In the genomic region with DNA sequence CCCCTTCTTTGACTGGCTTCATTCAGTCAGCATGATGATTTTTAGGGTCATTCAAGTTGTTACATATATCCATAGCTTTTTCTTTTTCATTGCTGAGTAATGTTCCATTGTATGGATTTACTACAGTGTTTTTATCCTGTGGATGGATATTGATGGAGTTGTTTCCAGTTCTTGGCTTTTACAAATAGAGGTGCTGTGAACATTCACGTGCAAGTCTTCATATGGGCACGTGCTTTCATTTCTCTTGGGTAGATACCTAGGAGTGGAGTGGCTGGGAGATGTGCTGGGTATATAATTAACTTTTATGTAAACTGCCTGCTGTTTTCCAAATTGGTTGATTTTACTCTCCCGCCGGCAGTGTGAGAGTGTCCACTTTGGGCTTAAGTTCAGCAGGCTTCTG, we compare ENCODE assay signal across 20 cellular contexts. TPM values are rescaled to one million over a fixed set of nuclear protein-coding genes. Genes with fewer than 3 reads are reported as not detected.
DNase-seq lines count a peak whose midpoint lies in the region; ATAC-seq, FAIRE-seq and TF ChIP-seq lines count a peak whose summit lies in the region.
"Had no signal": no experiment of that assay in that cellular context is flagged by ENCODE, and none has a peak within 500 bp of the region (broad histone marks: within the 10 kb centered on the region; RNA-seq: fewer than 3 reads in every experiment).

No MANE protein-coding gene starts in this region.

- H3K4me1 ChIP-seq in endodermal cell (ENCODE audit: control insufficient read depth, insufficient read depth, low read length) = peaks cover under 1% of the 10 kb centered on the region

- H3K36me3 ChIP-seq in endodermal cell (ENCODE audit: control insufficient read depth, insufficient read depth, low read length) = no peaks in the 10 kb centered on the region

- H3K9me3 Mint-ChIP-seq in Calu3 (ENCODE audit: low read depth, unreplicated experiment) (no peaks in the 10 kb centered on the region), nephron (no peaks in the 10 kb centered on the region), endodermal cell (peaks cover 9% of the 10 kb centered on the region)

- peak overlapping the region; percentile 13 for H3K4me3 Mint-ChIP-seq in Calu3 (ENCODE audit: low read depth, unreplicated experiment)
- H3K4me3 Mint-ChIP-seq in nephron = no peak overlapping the region
- H3K4me3 Mint-ChIP-seq in endodermal cell = no peak overlapping the region
- H3K4me3 Mint-ChIP-seq: CD14-positive monocyte had no signal

- DNase-seq in Calu3 = no peak
- peak; percentile 56 for DNase-seq in RCC 7860 (ENCODE audit: low spot score)
- DNase-seq in left colon = peak; percentile 41 to 62
- DNase-seq in endodermal cell = no peak
- DNase-seq: EL, MV-4-11, NCI-H1436, NCI-H2029, NCI-H510A, RPMI8226, SW 1271 had no signal

- H3K36me3 Mint-ChIP-seq in Calu3 (ENCODE audit: insufficient read depth, unreplicated experiment) (no peaks in the 10 kb centered on the region), nephron (ENCODE audit: low read depth) (peaks cover 2% of the 10 kb centered on the region), endodermal cell (ENCODE audit: low read depth) (peaks cover 12% of the 10 kb centered on the region)
- H3K36me3 Mint-ChIP-seq: CD14-positive monocyte had no signal

- no peak overlapping the region for H3K27ac ChIP-seq in endodermal cell (ENCODE audit: low read depth, low read length)
- H3K27ac ChIP-seq: HL-60, SJSA1 had no signal

- ATAC-seq in left colon (peak; percentile 45), HG03108 (IDR thresholded peaks at IDR 0.05; ENCODE audit: unreplicated experiment) (no peak), esophagus mucosa (no peak), HG03045 (IDR thresholded peaks at IDR 0.05; ENCODE audit: unreplicated experiment) (no peak)

- no TSS peak for BruUV-seq in Calu3 (replicated peaks; lab: Mats Ljungman, UMichigan)

- no peak overlapping the region for H3K9ac ChIP-seq in endodermal cell (ENCODE audit: extremely low read depth, low read length, poor library complexity, severe bottlenecking)

- H3K27ac Mint-ChIP-seq in Calu3 (ENCODE audit: unreplicated experiment) = no peak overlapping the region
- H3K27ac Mint-ChIP-seq in nephron = peak overlapping the region; percentile 23 to 64 (median 25)
- no peak overlapping the region for H3K27ac Mint-ChIP-seq in endodermal cell
- H3K27ac Mint-ChIP-seq: CD14-positive monocyte had no signal

- no peaks in the 10 kb centered on the region for H3K27me3 ChIP-seq in endodermal cell (ENCODE audit: control insufficient read depth, insufficient read depth, low read length, poor library complexity, severe bottlenecking)
- H3K27me3 ChIP-seq: SJSA1 had no signal

- TF ChIP-seq CTCF in Calu3 (IDR thresholded peaks at IDR 0.05; ENCODE audit: unreplicated experiment) = no peak
- TF ChIP-seq CTCF in nephron (IDR thresholded peaks at IDR 0.05; ENCODE audit: unreplicated experiment in 3 of 3) = no peak
- no peak for TF ChIP-seq CTCF in endodermal cell (conservative IDR thresholded peaks at IDR 0.05)

- H3K4me3 ChIP-seq in endodermal cell (ENCODE audit: low read length) = no peak overlapping the region
- H3K4me3 ChIP-seq: SJSA1 had no signal

- peak; percentile 71 for FAIRE-seq in RCC 7860 (lab: Jason Lieb, UNC)
- FAIRE-seq: HTR-8/SVneo had no signal

- CTCF ChIA-PET in Calu3 (lab: Charles Lee) = interaction anchor here (1.8 kb wide), 1 partner anchor 9 kb away, joined by 11 read pairs; no protein-coding TSS in a partner anchor

- H3K4me1 Mint-ChIP-seq in Calu3 (ENCODE audit: low read depth, unreplicated experiment) (peaks cover 54% of the 10 kb centered on the region), nephron (peaks cover 47% of the 10 kb centered on the region), endodermal cell (peaks cover 20% of the 10 kb centered on the region)
- H3K4me1 Mint-ChIP-seq: CD14-positive monocyte had no signal

- intact Hi-C loops in Calu3 (cut with micrococcal nuclease; ENCODE audit: unreplicated experiment) = no loop called here
- intact Hi-C loops in left colon (cut with DNase I, micrococcal nuclease) = no loop called here

- no peaks in the 10 kb centered on the region for H3K9me3 ChIP-seq in endodermal cell (ENCODE audit: control insufficient read depth, low read length)
- H3K9me3 ChIP-seq: SJSA1 had no signal

- H3K27me3 Mint-ChIP-seq in Calu3 (ENCODE audit: unreplicated experiment) (no peaks in the 10 kb centered on the region), nephron (ENCODE audit: low read depth) (no peaks in the 10 kb centered on the region), endodermal cell (ENCODE audit: insufficient read depth) (no peaks in the 10 kb centered on the region)

- WGBS in endodermal cell (ENCODE audit: insufficient coverage in 1 of 2, insufficient read length in 1 of 2), 2 experiments = 86 to 100% methylated on average over 2 to 4 of the region's 4 CpGs

RNA-seq across cellular contexts. Expression of gene AGAP1, which starts 16.5 kb away (rescaled TPM):
- total RNA-seq in Calu3 (2022) (56.4 and 63.8 TPM in 2 replicates), left colon (10 to 100 TPM; 61.3 to 78.5 TPM), esophagus mucosa (17.1 TPM), endodermal cell (10 to 100 TPM; 32.8 to 34.7 TPM)
- 25.9 TPM for polyA plus RNA-seq in endodermal cell (2013, experiment 1 of 2)
- polyA plus RNA-seq in endodermal cell (2013, experiment 2 of 2) = 25.0 TPM
- total RNA-seq: OCI-LY7 had no signal
- polyA plus RNA-seq: CD14-positive monocyte had no signal

Comparison
In these comparisons a context has a peak if more than half of its experiments do, and no peak if none do; other contexts are left out.
1. DNase-seq: peak in RCC 7860 (single experiment) and left colon (2 of 2); none in Calu3 (single experiment) and endodermal cell (single experiment).
2. H3K27ac Mint-ChIP-seq: peak in nephron (3 of 3); none in Calu3 (single experiment) and endodermal cell (single experiment).